ENCODE assay signal across 1 cellular context in the genomic region with DNA sequence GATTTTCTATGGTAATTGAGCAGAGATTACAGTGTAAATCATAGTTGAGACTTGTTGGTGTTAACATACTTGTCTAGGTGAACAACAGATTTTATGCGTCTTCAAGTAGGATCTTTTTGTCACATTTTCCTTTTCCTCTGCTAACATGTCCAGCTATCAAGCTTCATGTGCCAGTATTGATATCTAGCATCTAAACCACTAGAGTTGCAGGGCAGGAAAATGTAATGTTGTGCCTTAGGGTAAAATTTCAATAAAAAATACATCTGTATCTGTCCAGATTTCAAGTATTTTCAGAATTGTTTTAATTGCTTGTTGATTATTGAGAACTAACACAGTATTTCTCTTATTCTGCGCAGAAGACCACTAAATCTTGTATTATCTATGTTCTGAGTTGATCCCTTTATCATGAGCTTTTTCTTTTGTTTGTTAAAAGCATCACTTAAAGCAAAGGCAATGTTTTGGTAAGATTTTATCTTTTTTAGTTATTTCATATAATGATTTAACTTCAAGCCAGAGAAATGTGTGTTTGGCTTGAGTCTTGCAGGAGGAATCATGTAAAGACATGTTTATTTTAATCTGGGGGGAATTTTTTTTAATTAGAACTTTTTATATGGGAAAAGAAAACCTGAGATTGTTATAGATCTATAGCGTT.
A peak's percentile ranks its signal among the peaks of the same experiment; 100 is the strongest.
TF ChIP-seq lines count a peak whose summit lies in the region.

No MANE protein-coding gene starts in this region.

TF ChIP-seq in SK-N-SH treated with all-trans-retinoic acid at 6 μM for 48 hours, 23 proteins besides CTCF, POLR2A, EP300 and RAD21 (continued from another document):
- TF ChIP-seq, protein P1, sequence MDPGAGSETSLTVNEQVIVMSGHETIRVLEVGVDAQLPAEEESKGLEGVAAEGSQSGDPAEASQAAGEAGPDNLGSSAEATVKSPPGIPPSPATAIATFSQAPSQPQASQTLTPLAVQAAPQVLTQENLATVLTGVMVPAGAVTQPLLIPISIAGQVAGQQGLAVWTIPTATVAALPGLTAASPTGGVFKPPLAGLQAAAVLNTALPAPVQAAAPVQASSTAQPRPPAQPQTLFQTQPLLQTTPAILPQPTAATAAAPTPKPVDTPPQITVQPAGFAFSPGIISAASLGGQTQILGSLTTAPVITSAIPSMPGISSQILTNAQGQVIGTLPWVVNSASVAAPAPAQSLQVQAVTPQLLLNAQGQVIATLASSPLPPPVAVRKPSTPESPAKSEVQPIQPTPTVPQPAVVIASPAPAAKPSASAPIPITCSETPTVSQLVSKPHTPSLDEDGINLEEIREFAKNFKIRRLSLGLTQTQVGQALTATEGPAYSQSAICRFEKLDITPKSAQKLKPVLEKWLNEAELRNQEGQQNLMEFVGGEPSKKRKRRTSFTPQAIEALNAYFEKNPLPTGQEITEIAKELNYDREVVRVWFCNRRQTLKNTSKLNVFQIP (CRISPR knock-in tag; IDR thresholded peaks at IDR 0.05; ENCODE audit: borderline replicate concordance, low read depth): no peak
- peak; percentile 39; the same call in 1 of the 2 replicates for TF ChIP-seq TCF4 (CRISPR knock-in tag; IDR thresholded peaks at IDR 0.05; ENCODE audit: borderline replicate concordance)
- no peak for TF ChIP-seq ZFP3 (CRISPR knock-in tag; IDR thresholded peaks at IDR 0.05)
- TF ChIP-seq ISL1 (CRISPR knock-in tag; IDR thresholded peaks at IDR 0.05): peak; percentile 65
- TF ChIP-seq, protein P2, sequence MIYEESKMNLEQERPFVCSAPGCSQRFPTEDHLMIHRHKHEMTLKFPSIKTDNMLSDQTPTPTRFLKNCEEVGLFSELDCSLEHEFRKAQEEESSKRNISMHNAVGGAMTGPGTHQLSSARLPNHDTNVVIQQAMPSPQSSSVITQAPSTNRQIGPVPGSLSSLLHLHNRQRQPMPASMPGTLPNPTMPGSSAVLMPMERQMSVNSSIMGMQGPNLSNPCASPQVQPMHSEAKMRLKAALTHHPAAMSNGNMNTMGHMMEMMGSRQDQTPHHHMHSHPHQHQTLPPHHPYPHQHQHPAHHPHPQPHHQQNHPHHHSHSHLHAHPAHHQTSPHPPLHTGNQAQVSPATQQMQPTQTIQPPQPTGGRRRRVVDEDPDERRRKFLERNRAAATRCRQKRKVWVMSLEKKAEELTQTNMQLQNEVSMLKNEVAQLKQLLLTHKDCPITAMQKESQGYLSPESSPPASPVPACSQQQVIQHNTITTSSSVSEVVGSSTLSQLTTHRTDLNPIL (CRISPR knock-in tag; IDR thresholded peaks at IDR 0.05; ENCODE audit: low read depth): no peak
- TF ChIP-seq GLIS3 (CRISPR knock-in tag; IDR thresholded peaks at IDR 0.05): no peak
- TF ChIP-seq SNAI2 (CRISPR knock-in tag; IDR thresholded peaks at IDR 0.05): no peak
- TF ChIP-seq, protein P3, sequence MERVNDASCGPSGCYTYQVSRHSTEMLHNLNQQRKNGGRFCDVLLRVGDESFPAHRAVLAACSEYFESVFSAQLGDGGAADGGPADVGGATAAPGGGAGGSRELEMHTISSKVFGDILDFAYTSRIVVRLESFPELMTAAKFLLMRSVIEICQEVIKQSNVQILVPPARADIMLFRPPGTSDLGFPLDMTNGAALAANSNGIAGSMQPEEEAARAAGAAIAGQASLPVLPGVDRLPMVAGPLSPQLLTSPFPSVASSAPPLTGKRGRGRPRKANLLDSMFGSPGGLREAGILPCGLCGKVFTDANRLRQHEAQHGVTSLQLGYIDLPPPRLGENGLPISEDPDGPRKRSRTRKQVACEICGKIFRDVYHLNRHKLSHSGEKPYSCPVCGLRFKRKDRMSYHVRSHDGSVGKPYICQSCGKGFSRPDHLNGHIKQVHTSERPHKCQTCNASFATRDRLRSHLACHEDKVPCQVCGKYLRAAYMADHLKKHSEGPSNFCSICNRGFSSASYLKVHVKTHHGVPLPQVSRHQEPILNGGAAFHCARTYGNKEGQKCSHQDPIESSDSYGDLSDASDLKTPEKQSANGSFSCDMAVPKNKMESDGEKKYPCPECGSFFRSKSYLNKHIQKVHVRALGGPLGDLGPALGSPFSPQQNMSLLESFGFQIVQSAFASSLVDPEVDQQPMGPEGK (CRISPR knock-in tag; IDR thresholded peaks at IDR 0.05; ENCODE audit: borderline replicate concordance): no peak
- TF ChIP-seq ZNF565 (CRISPR knock-in tag; conservative IDR thresholded peaks at IDR 0.05; ENCODE audit: low read depth): no peak
- TF ChIP-seq TOX (CRISPR knock-in tag; IDR thresholded peaks at IDR 0.05; ENCODE audit: borderline replicate concordance): no peak
- TF ChIP-seq ARNTL (CRISPR knock-in tag; IDR thresholded peaks at IDR 0.05; ENCODE audit: borderline replicate concordance, low read depth): no peak
